1 cellular context compared by ENCODE assay signal in the genomic region with DNA sequence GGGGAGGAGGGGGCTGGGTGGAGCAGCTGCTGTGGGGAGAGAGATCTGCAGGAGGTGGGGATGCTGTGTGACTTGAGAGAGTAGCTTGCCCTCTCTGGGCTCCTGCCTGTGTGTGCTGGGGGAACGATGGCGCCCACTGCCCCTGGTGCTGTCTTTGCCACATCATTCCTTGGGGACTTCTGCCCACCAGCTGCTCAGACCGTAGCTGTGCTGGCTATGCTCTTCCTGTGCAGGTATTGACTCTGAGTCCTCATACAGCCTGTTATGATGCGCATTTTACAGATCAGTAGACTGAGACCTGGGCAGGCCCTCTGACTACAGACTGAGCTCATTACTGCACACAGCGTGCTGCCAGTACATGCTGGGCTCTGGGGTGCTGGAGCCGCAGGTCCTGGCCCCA.
TF ChIP-seq lines count a peak whose summit lies in the region.

No MANE protein-coding gene starts in this region.

TF ChIP-seq in WTC11, 78 proteins besides CTCF, POLR2A, EP300 and RAD21 (continued from another document):
- TF ChIP-seq, protein P1, sequence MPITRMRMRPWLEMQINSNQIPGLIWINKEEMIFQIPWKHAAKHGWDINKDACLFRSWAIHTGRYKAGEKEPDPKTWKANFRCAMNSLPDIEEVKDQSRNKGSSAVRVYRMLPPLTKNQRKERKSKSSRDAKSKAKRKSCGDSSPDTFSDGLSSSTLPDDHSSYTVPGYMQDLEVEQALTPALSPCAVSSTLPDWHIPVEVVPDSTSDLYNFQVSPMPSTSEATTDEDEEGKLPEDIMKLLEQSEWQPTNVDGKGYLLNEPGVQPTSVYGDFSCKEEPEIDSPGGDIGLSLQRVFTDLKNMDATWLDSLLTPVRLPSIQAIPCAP (CRISPR knock-in tag; IDR thresholded peaks at IDR 0.05): no peak
- TF ChIP-seq SMAD4 (CRISPR knock-in tag; IDR thresholded peaks at IDR 0.05) (no peak), ATF1 (CRISPR knock-in tag; IDR thresholded peaks at IDR 0.05) (no peak), FOXK1 (CRISPR knock-in tag; IDR thresholded peaks at IDR 0.05) (no peak), GTF2I (CRISPR knock-in tag; conservative IDR thresholded peaks at IDR 0.05) (no peak), SOX15 (CRISPR knock-in tag; IDR thresholded peaks at IDR 0.05) (no peak), RORB (CRISPR knock-in tag; IDR thresholded peaks at IDR 0.05) (no peak)
- TF ChIP-seq, protein P2, sequence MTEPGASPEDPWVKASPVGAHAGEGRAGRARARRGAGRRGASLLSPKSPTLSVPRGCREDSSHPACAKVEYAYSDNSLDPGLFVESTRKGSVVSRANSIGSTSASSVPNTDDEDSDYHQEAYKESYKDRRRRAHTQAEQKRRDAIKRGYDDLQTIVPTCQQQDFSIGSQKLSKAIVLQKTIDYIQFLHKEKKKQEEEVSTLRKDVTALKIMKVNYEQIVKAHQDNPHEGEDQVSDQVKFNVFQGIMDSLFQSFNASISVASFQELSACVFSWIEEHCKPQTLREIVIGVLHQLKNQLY (CRISPR knock-in tag; IDR thresholded peaks at IDR 0.05): no peak
- TF ChIP-seq, protein P3, sequence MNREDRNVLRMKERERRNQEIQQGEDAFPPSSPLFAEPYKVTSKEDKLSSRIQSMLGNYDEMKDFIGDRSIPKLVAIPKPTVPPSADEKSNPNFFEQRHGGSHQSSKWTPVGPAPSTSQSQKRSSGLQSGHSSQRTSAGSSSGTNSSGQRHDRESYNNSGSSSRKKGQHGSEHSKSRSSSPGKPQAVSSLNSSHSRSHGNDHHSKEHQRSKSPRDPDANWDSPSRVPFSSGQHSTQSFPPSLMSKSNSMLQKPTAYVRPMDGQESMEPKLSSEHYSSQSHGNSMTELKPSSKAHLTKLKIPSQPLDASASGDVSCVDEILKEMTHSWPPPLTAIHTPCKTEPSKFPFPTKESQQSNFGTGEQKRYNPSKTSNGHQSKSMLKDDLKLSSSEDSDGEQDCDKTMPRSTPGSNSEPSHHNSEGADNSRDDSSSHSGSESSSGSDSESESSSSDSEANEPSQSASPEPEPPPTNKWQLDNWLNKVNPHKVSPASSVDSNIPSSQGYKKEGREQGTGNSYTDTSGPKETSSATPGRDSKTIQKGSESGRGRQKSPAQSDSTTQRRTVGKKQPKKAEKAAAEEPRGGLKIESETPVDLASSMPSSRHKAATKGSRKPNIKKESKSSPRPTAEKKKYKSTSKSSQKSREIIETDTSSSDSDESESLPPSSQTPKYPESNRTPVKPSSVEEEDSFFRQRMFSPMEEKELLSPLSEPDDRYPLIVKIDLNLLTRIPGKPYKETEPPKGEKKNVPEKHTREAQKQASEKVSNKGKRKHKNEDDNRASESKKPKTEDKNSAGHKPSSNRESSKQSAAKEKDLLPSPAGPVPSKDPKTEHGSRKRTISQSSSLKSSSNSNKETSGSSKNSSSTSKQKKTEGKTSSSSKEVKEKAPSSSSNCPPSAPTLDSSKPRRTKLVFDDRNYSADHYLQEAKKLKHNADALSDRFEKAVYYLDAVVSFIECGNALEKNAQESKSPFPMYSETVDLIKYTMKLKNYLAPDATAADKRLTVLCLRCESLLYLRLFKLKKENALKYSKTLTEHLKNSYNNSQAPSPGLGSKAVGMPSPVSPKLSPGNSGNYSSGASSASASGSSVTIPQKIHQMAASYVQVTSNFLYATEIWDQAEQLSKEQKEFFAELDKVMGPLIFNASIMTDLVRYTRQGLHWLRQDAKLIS (CRISPR knock-in tag; IDR thresholded peaks at IDR 0.05; ENCODE audit: borderline replicate concordance): no peak
- TF ChIP-seq, protein P4, sequence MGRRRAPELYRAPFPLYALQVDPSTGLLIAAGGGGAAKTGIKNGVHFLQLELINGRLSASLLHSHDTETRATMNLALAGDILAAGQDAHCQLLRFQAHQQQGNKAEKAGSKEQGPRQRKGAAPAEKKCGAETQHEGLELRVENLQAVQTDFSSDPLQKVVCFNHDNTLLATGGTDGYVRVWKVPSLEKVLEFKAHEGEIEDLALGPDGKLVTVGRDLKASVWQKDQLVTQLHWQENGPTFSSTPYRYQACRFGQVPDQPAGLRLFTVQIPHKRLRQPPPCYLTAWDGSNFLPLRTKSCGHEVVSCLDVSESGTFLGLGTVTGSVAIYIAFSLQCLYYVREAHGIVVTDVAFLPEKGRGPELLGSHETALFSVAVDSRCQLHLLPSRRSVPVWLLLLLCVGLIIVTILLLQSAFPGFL (CRISPR knock-in tag; IDR thresholded peaks at IDR 0.05; ENCODE audit: borderline replicate concordance): no peak
- TF ChIP-seq, protein P5, sequence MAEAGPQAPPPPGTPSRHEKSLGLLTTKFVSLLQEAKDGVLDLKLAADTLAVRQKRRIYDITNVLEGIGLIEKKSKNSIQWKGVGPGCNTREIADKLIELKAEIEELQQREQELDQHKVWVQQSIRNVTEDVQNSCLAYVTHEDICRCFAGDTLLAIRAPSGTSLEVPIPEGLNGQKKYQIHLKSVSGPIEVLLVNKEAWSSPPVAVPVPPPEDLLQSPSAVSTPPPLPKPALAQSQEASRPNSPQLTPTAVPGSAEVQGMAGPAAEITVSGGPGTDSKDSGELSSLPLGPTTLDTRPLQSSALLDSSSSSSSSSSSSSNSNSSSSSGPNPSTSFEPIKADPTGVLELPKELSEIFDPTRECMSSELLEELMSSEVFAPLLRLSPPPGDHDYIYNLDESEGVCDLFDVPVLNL (CRISPR knock-in tag; IDR thresholded peaks at IDR 0.05; ENCODE audit: borderline replicate concordance, low read depth): no peak
- TF ChIP-seq, protein P6, sequence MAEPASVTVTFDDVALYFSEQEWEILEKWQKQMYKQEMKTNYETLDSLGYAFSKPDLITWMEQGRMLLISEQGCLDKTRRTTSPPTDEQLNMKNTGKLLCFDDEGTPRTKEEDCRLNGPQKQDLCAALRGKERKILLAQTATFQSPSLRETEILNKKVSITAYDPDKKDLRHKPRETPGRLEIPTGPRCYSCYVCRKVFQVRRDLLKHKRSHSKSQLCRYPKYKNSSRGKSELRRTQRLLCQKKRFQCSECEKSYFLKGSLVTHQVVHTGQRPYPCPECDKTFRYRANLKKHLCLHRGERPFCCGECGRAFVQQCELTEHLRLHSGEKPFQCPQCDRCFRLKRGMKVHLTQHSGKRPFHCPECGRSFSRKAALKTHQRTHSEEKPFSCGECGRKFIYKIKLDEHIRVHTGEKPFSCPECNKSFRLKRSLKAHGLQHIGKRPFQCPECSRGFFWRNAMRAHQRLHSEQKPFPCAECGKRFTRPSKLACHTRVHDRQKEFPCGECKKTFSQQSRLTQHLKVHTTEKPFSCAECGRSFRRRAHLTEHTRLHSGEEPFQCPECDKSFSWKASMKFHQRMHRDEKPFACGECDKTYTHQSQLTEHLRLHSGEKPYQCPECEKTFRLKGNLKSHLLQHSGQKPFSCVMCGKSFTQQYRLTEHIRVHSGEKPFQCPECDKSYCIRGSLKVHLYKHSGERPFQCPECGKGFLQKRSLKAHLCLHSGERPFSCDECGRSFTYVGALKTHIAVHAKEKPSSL (CRISPR knock-in tag; conservative IDR thresholded peaks at IDR 0.05): no peak
TF ChIP-seq in WTC11: peak in this region for 0.
